Comparison of ENCODE assay signal across 11 cellular contexts in the genomic region with DNA sequence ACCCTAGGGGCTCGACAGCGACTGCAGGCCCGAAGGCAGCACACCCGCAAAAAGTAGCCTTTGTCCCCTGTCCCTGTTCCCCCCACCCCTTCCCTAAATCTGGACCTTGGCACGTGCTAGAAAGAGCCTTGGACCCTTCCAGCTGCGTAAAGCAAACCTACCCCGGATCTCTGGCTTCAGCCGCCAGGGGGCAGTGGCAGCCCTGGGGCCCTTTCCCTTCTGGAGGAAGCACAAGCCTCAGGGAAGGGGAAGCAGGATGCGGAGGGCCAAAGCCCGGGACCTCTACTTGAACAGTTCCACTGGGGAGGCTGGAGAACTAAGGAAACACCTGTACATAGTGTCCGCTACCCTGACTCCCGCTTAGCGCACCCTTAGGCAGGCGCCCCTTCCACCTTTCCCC. TPM values are rescaled to one million over a fixed set of nuclear protein-coding genes. Genes with fewer than 3 reads are reported as not detected.
DNase-seq lines count a peak whose midpoint lies in the region; ATAC-seq and TF ChIP-seq lines count a peak whose summit lies in the region.
"Not testable (repeated sequence)": the region's sequence is repeated elsewhere in the genome, so short reads cannot be mapped to it uniquely, and the experiment has no call there.
"Had no signal": no experiment of that assay in that cellular context is flagged by ENCODE, and none has a peak within 500 bp of the region (broad histone marks: within the 10 kb centered on the region; RNA-seq: fewer than 3 reads in every experiment).

No MANE protein-coding gene starts in this region.

- H3K27ac ChIP-seq in DOHH2 (ENCODE audit: low read depth, low read length); SK-N-SH (ENCODE audit: low read depth in 2 of 2, low read length in 1 of 2): not testable (repeated sequence)

- peak; percentile 10 for TF ChIP-seq CTCF in DOHH2 (IDR thresholded peaks at IDR 0.05; ENCODE audit: low read depth, low read length, poor library complexity, severe bottlenecking)
- TF ChIP-seq CTCF in LNCAP (IDR thresholded peaks at IDR 0.05): peak; percentile 31; the same call in 1 of the 2 replicates
- TF ChIP-seq CTCF in SK-N-SH (IDR thresholded peaks at IDR 0.05): 0 out of 2 replicates have a peak, but pooled peaks have one; percentile 14
- TF ChIP-seq CTCF in chondrocyte (IDR thresholded peaks at IDR 0.05): peak; percentile 33
- TF ChIP-seq CTCF in mucosa of descending colon (IDR thresholded peaks at IDR 0.05): not testable (repeated sequence)

- not testable (repeated sequence) for H4K20me1 ChIP-seq in DOHH2 (ENCODE audit: control insufficient read depth, insufficient read depth, low read depth, low read length); SK-N-SH (ENCODE audit: insufficient read depth)

- H3K9me3 Mint-ChIP-seq in chondrocyte (ENCODE audit: low read depth): not testable (repeated sequence)

- peak; percentile 8 to 14 for ATAC-seq in left cardiac atrium
- peak; percentile 74 for ATAC-seq in mucosa of descending colon
- peak; percentile 43 for ATAC-seq in sciatic nerve

- not testable (repeated sequence) for H2AFZ ChIP-seq in SK-N-SH (ENCODE audit: low read depth)

- H3K9me3 ChIP-seq in DOHH2 (ENCODE audit: control insufficient read depth, insufficient read depth, low read length); SK-N-SH; mucosa of descending colon: not testable (repeated sequence)

- not testable (repeated sequence) for H3K4me1 ChIP-seq in DOHH2 (ENCODE audit: control insufficient read depth, low read length); SK-N-SH (ENCODE audit: control insufficient read depth in 1 of 2, insufficient read depth in 2 of 2, low read depth in 1 of 2, low read length in 1 of 2); mucosa of descending colon (ENCODE audit: low read depth)

- H3K4me3 ChIP-seq in DOHH2 (ENCODE audit: low read length); SK-N-SH (ENCODE audit: low read depth in 2 of 2, low read length in 1 of 2); mucosa of descending colon: not testable (repeated sequence)

- H3K36me3 ChIP-seq in DOHH2 (ENCODE audit: control insufficient read depth, low read length): peaks cover 31% of the 10 kb centered on the region
- H3K36me3 ChIP-seq in SK-N-SH (replicated peaks in 1 of 2; ENCODE audit: control insufficient read depth in 1 of 2, insufficient read depth in 2 of 2, low read length in 1 of 2): peaks cover 5 to 22% of the 10 kb centered on the region in 2 experiments
- not testable (repeated sequence) for H3K36me3 ChIP-seq in mucosa of descending colon (ENCODE audit: low read depth)

- not testable (repeated sequence) for DNase-seq in SK-N-SH; chondrocyte (ENCODE audit: low spot score); left cardiac atrium; mucosa of descending colon; sciatic nerve (ENCODE audit: low spot score)

- H3K27ac Mint-ChIP-seq in chondrocyte (ENCODE audit: unreplicated experiment): not testable (repeated sequence)

- not testable (repeated sequence) for H3K4me1 Mint-ChIP-seq in chondrocyte (ENCODE audit: low read depth)

- WGBS in SK-N-SH (ENCODE audit: low lambda C conversion rate): 92% methylated on average over 5 of the region's 14 CpGs

- CTCF ChIA-PET in SK-N-SH (lab: Yijun Ruan, JAX): not testable (repeated sequence)

- H3K27me3 Mint-ChIP-seq in chondrocyte (ENCODE audit: low read depth): not testable (repeated sequence)

- not testable (repeated sequence) for H3F3A ChIP-seq in DOHH2 (ENCODE audit: control insufficient read depth, insufficient read depth); SK-N-SH (replicated peaks; ENCODE audit: insufficient read depth)

- POLR2A ChIA-PET in SK-N-SH (lab: Yijun Ruan, JAX): not testable (repeated sequence)

- H3K79me2 ChIP-seq in DOHH2 (ENCODE audit: control insufficient read depth, low read length); SK-N-SH (ENCODE audit: insufficient read depth): not testable (repeated sequence)

- H3K4me3 Mint-ChIP-seq in chondrocyte (ENCODE audit: unreplicated experiment): not testable (repeated sequence)

- TF ChIP-seq EP300 in SK-N-SH (IDR thresholded peaks at IDR 0.05; ENCODE audit: borderline replicate concordance in 1 of 2, low read depth in 1 of 2, low read length in 1 of 2): not testable (repeated sequence)

- H3K27me3 ChIP-seq in DOHH2 (ENCODE audit: control insufficient read depth, low read length); SK-N-SH (ENCODE audit: insufficient read depth): not testable (repeated sequence)

- TF ChIP-seq RAD21 in SK-N-SH (IDR thresholded peaks at IDR 0.05; ENCODE audit: low read length): not testable (repeated sequence)

- not testable (repeated sequence) for H3K4me2 ChIP-seq in DOHH2 (ENCODE audit: low read length); SK-N-SH

- intact Hi-C loops in left cardiac atrium (cut with DNase I); mucosa of descending colon (cut with DNase I, micrococcal nuclease); sciatic nerve (cut with DNase I): not testable (repeated sequence)

- H3K36me3 Mint-ChIP-seq in chondrocyte (ENCODE audit: low read depth): not testable (repeated sequence)

- H3K9me2 ChIP-seq in DOHH2 (replicated peaks; ENCODE audit: control insufficient read depth, low read length); SK-N-SH: not testable (repeated sequence)

- H3K9ac ChIP-seq in SK-N-SH: not testable (repeated sequence)

RNA-seq across cellular contexts. Expression of a gene that starts 7.5 kb away (rescaled TPM):
- polyA plus RNA-seq in SK-N-SH (2012; rRNA removed): 59.2 and 60.0 TPM in 2 replicates
- 24.2 and 35.6 TPM in 2 replicates for polyA plus RNA-seq in SK-N-SH (2012; cell fraction: cytosol; rRNA removed)
- 143 and 155 TPM in 2 replicates for polyA plus RNA-seq in SK-N-SH (2012; cell fraction: nucleus; rRNA removed)
- total RNA-seq in chondrocyte: 15.2 to 16.3 TPM (median 15.5 TPM) in 3 replicates
- total RNA-seq in left cardiac atrium: 10 to 100 TPM; 15.5 to 15.6 TPM
- total RNA-seq in mucosa of descending colon: 10 to 100 TPM; 18.9 to 26.7 (median 21.0) TPM
- total RNA-seq in sciatic nerve: 18.8 TPM

RNA-seq across cellular contexts. Expression of a gene that starts 26.8 kb away (rescaled TPM):
- not detected in 2 replicates for polyA plus RNA-seq in SK-N-SH (2012; rRNA removed)
- not detected in 2 replicates for polyA plus RNA-seq in SK-N-SH (2012; cell fraction: cytosol; rRNA removed)
- polyA plus RNA-seq in SK-N-SH (2012; cell fraction: nucleus; rRNA removed): not detected in 2 replicates
- total RNA-seq in chondrocyte (not detected in 3 replicates), left cardiac atrium (under 1 TPM in 1 of 2 donors, not detected in 1; 0.56 TPM), mucosa of descending colon (under 1 TPM in 1 of 3 donors, not detected in 2; 0.35 TPM), sciatic nerve (0.71 TPM)
- total RNA-seq: GM12878, SJSA1 had no signal
- polyA plus RNA-seq: GM12878 had no signal

RNA-seq across cellular contexts. Expression of a gene that starts 26.9 kb away (rescaled TPM):
- polyA plus RNA-seq in SK-N-SH (2012; rRNA removed): not detected in 2 replicates
- polyA plus RNA-seq in SK-N-SH (2012; cell fraction: cytosol; rRNA removed): 0.03 TPM in 1 of 2 replicates, not detected in the other
- not detected in 2 replicates for polyA plus RNA-seq in SK-N-SH (2012; cell fraction: nucleus; rRNA removed)
- not detected in 3 replicates for total RNA-seq in chondrocyte
- not detected for total RNA-seq in left cardiac atrium
- not detected for total RNA-seq in mucosa of descending colon
- not detected for total RNA-seq in sciatic nerve
- total RNA-seq: CD4-positive, alpha-beta T cell; GM12878; Peyer's patch; SJSA1 had no signal
- polyA plus RNA-seq: GM12878 had no signal

Comparison
In these comparisons a context has a peak if more than half of its experiments do, and no peak if none do; other contexts are left out.
1. ATAC-seq: peak in every context shown above with its lines; median percentile 74 in mucosa of descending colon; 43 in sciatic nerve; 11 in left cardiac atrium.